ENCODE assay signal across 21 cellular contexts in the genomic region with DNA sequence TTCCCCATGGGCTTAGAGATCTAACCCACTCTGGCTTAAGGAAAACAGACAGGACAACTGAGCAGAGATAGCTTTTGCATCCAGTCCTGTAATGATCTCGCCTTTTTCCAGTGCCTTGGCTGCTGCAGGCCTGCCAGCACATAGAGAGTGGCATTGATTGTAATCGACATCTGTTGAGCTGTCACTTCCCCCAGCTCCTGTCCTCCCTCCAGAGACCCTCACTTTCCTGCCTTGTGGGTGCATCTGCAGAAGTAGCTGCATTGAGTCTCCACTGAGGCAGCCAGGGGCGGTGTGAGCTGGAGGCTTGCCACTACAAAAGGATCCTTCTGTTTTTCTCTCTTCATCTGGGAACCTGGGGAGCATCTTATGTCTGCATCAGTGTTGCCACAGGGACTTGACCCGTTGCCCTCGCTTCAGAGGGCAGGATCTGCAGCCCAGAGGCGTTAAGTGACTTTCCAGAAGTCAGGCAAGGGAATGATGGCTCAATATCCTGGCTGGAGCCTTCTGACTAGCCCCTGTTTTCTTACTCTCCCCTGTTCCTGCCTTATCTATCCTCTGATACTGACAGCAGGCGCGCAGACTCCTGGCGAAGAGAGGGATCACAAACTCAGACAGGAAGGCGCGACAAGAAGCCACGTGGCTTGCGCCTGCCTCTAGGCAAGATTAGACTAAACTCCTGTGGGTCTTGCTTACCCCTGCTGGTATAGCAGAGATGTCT. TPM values are rescaled to one million over a fixed set of nuclear protein-coding genes. Genes with fewer than 3 reads are reported as not detected.
A peak's percentile ranks its signal among the peaks of the same experiment; 100 is the strongest.
DNase-seq lines count a peak whose midpoint lies in the region; ATAC-seq and TF ChIP-seq lines count a peak whose summit lies in the region.
"Had no signal": no experiment of that assay in that cellular context is flagged by ENCODE, and none has a peak within 500 bp of the region (broad histone marks: within the 10 kb centered on the region; RNA-seq: fewer than 3 reads in every experiment).

No MANE protein-coding gene starts in this region.

- H3K27ac ChIP-seq in SK-N-SH (ENCODE audit: low read depth in 2 of 2, low read length in 1 of 2) (peak overlapping the region in 1 of 2 experiments; percentile 97; a peak in 2 of 4 replicates), mucosa of rectum (ENCODE audit: low read depth in 2 of 2, low read length in 2 of 2) (peak overlapping the region; percentile 46 to 74), PC-3 (ENCODE audit: low read length) (no peak overlapping the region)
- H3K27ac ChIP-seq: BLaER1, esophagus squamous epithelium, pancreas, skin epidermis had no signal

- H4K20me1 ChIP-seq in SK-N-SH (ENCODE audit: insufficient read depth) (no peaks in the 10 kb centered on the region), PC-3 (ENCODE audit: low read length) (no peaks in the 10 kb centered on the region)
- H4K20me1 ChIP-seq: BLaER1 had no signal

- POLR2A ChIA-PET in SK-N-SH (lab: Yijun Ruan, JAX): interaction anchor here (0.6 to 0.7 kb wide), 2 partner anchors 48 to 263 kb away, joined by 3 to 4 read pairs; no protein-coding TSS in a partner anchor
- POLR2A ChIA-PET in PC-3 (lab: Charles Lee; ENCODE audit: unreplicated experiment): no interaction called here

- peaks cover 0 to 48% of the 10 kb centered on the region in 2 experiments; a peak in 2 of 4 replicates for H3K4me1 ChIP-seq in SK-N-SH (ENCODE audit: control insufficient read depth in 1 of 2, insufficient read depth in 2 of 2, low read depth in 1 of 2, low read length in 1 of 2)
- H3K4me1 ChIP-seq in mucosa of rectum (ENCODE audit: control insufficient read depth in 2 of 2, insufficient read depth in 2 of 2, low read length in 2 of 2): peaks cover 16 to 19% of the 10 kb centered on the region in 2 donors
- no peaks in the 10 kb centered on the region for H3K4me1 ChIP-seq in PC-3 (ENCODE audit: insufficient read depth, low read length)
- H3K4me1 ChIP-seq: pancreas had no signal

- no peak overlapping the region for H3K4me2 ChIP-seq in SK-N-SH
- H3K4me2 ChIP-seq in PC-3 (ENCODE audit: low read length): no peak overlapping the region
- H3K4me2 ChIP-seq: BLaER1 had no signal

- ATAC-seq in SK-N-SH treated with all-trans-retinoic acid at 6 μM for 48 hours: no peak; the same call in 2 of the 3 replicates
- ATAC-seq in left ventricle myocardium superior: peak; percentile 67
- no peak for ATAC-seq in PC-3
- ATAC-seq in stimulated activated memory B cell treated with anti-CD40 and anti-IgM and Interleukin-4, amounts not matched to agents 10 μg/mL and 1 μg/mL and 100 μg/mL, for 72 hours: no peak
- ATAC-seq: pancreas had no signal

- CTCF ChIA-PET in SK-N-SH (lab: Yijun Ruan, JAX): interaction anchor here (0.9 to 11.8 kb wide), 6 partner anchors 15 to 123 kb away, joined by 3 to 157 read pairs (median 5); no protein-coding TSS in a partner anchor
- CTCF ChIA-PET in PC-3 (lab: Charles Lee): interaction anchor here (0.7 kb wide), 1 partner anchor 126 kb away, joined by 9 read pairs; no protein-coding TSS in a partner anchor

- peak in 1 of 2 experiments; percentile 50; a peak in 1 of 4 replicates for TF ChIP-seq EP300 in SK-N-SH (IDR thresholded peaks at IDR 0.05; ENCODE audit: borderline replicate concordance in 1 of 2, low read depth in 1 of 2, low read length in 1 of 2)

- H3K4me1 Mint-ChIP-seq in stimulated activated memory B cell treated with anti-CD40 and anti-IgM and Interleukin-4, amounts not matched to agents 10 μg/mL and 1 μg/mL and 100 μg/mL, for 72 hours: peaks cover 22% of the 10 kb centered on the region

- no peaks in the 10 kb centered on the region for H3K9me3 Mint-ChIP-seq in stimulated activated memory B cell treated with anti-CD40 and anti-IgM and Interleukin-4, amounts not matched to agents 10 μg/mL and 1 μg/mL and 100 μg/mL, for 72 hours

- TF ChIP-seq RAD21 in SK-N-SH (IDR thresholded peaks at IDR 0.05; ENCODE audit: low read length): 0 out of 2 replicates have a peak, but pooled peaks have one; percentile 6

- H3K79me2 ChIP-seq in SK-N-SH (ENCODE audit: insufficient read depth): no peaks in the 10 kb centered on the region
- H3K79me2 ChIP-seq in PC-3 (ENCODE audit: low read length): no peaks in the 10 kb centered on the region

- peaks cover 6% of the 10 kb centered on the region for H3K27me3 Mint-ChIP-seq in stimulated activated memory B cell treated with anti-CD40 and anti-IgM and Interleukin-4, amounts not matched to agents 10 μg/mL and 1 μg/mL and 100 μg/mL, for 72 hours

- H3K4me3 ChIP-seq in SK-N-SH (ENCODE audit: low read depth in 2 of 2, low read length in 1 of 2): no peak overlapping the region; a peak in 1 of 4 replicates
- no peak overlapping the region for H3K4me3 ChIP-seq in mucosa of rectum (ENCODE audit: low read length in 2 of 2)
- H3K4me3 ChIP-seq in PC-3 (ENCODE audit: low read length): no peak overlapping the region
- H3K4me3 ChIP-seq: BLaER1, esophagus squamous epithelium, pancreas, skin epidermis had no signal

- H3K4me3 Mint-ChIP-seq in stimulated activated memory B cell treated with anti-CD40 and anti-IgM and Interleukin-4, amounts not matched to agents 10 μg/mL and 1 μg/mL and 100 μg/mL, for 72 hours: no peak overlapping the region

- BruUV-seq in PC-3 (replicated peaks; lab: Mats Ljungman, UMichigan): no TSS peak

- peaks cover 37% of the 10 kb centered on the region; the same call in 1 of the 2 replicates for H3K27me3 ChIP-seq in SK-N-SH (ENCODE audit: insufficient read depth)
- H3K27me3 ChIP-seq in mucosa of rectum (ENCODE audit: control insufficient read depth in 2 of 2, insufficient read depth in 2 of 2, low read length in 2 of 2): no peaks in the 10 kb centered on the region
- H3K27me3 ChIP-seq in PC-3 (ENCODE audit: low read length): peaks cover 90% of the 10 kb centered on the region
- H3K27me3 ChIP-seq: BLaER1, pancreas had no signal

- H3F3A ChIP-seq in SK-N-SH (replicated peaks; ENCODE audit: insufficient read depth) (no peaks in the 10 kb centered on the region), PC-3 (ENCODE audit: low read length, unreplicated experiment) (no peaks in the 10 kb centered on the region)

- no peak overlapping the region for H3K27ac Mint-ChIP-seq in stimulated activated memory B cell treated with anti-CD40 and anti-IgM and Interleukin-4, amounts not matched to agents 10 μg/mL and 1 μg/mL and 100 μg/mL, for 72 hours

- no peaks in the 10 kb centered on the region for H3K9me2 ChIP-seq in SK-N-SH
- no peaks in the 10 kb centered on the region for H3K9me2 ChIP-seq in PC-3 (replicated peaks; ENCODE audit: low read length)

- no peaks in the 10 kb centered on the region for H3K36me3 ChIP-seq in SK-N-SH (replicated peaks in 1 of 2; ENCODE audit: control insufficient read depth in 1 of 2, insufficient read depth in 2 of 2, low read length in 1 of 2)
- H3K36me3 ChIP-seq in mucosa of rectum (ENCODE audit: control insufficient read depth in 2 of 2, insufficient read depth in 2 of 2, low read length in 2 of 2): no peaks in the 10 kb centered on the region
- no peaks in the 10 kb centered on the region for H3K36me3 ChIP-seq in PC-3 (ENCODE audit: low read depth, low read length)
- H3K36me3 ChIP-seq: BLaER1, esophagus squamous epithelium, pancreas had no signal

- intact Hi-C loops in left ventricle myocardium superior (cut with micrococcal nuclease) (no loop called here), PC-3 (cut with micrococcal nuclease) (no loop called here)

- TF ChIP-seq CTCF in SK-N-SH (IDR thresholded peaks at IDR 0.05) (no peak), PC-3 (conservative IDR thresholded peaks at IDR 0.05; ENCODE audit: low read depth, low read length) (no peak)

- H3K36me3 Mint-ChIP-seq in stimulated activated memory B cell treated with anti-CD40 and anti-IgM and Interleukin-4, amounts not matched to agents 10 μg/mL and 1 μg/mL and 100 μg/mL, for 72 hours: no peaks in the 10 kb centered on the region

- H2AFZ ChIP-seq in SK-N-SH (ENCODE audit: low read depth): no peak overlapping the region
- H2AFZ ChIP-seq in PC-3 (ENCODE audit: low read length): no peak overlapping the region

- DNase-seq in SK-N-SH: peak; percentile 72
- DNase-seq in left ventricle myocardium superior: peak; percentile 62
- DNase-seq in PC-3: no peak
- no peak for DNase-seq in AML-193 (lab: John Stamatoyannopoulos, UW)
- no peak for DNase-seq in DMS53 treated with DMSO at 0.1 percent for 48 hours (lab: John Stamatoyannopoulos, UW; ENCODE audit: unreplicated experiment)
- DNase-seq: 8988T; activated CD4-positive, alpha-beta T cell treated with anti-CD3 and anti-CD28 coated beads for 4 hours; effector CD8-positive, alpha-beta T cell; esophagus squamous epithelium; GF-D8; NCI-H1417 treated with DMSO at 0.1 percent for 48 hours; NCI-H2171; NCI-H774; pancreas; stimulated activated CD4-positive, alpha-beta T cell treated with anti-CD3 and anti-CD28 coated beads, Interleukin-4, amount 100 ng/mL, for 24 hours had no signal

- H3K9ac ChIP-seq in SK-N-SH: no peak overlapping the region
- H3K9ac ChIP-seq in mucosa of rectum (ENCODE audit: low read depth in 1 of 2, low read length in 2 of 2): no peak overlapping the region
- no peak overlapping the region for H3K9ac ChIP-seq in PC-3 (ENCODE audit: low read length)
- H3K9ac ChIP-seq: BLaER1 had no signal

- 24% methylated on average over 13 of the region's 13 CpGs for WGBS in SK-N-SH (ENCODE audit: low lambda C conversion rate)

- H3K9me3 ChIP-seq in SK-N-SH (no peaks in the 10 kb centered on the region), mucosa of rectum (ENCODE audit: control insufficient read depth in 2 of 2, low read length in 2 of 2) (no peaks in the 10 kb centered on the region), PC-3 (ENCODE audit: low read length) (no peaks in the 10 kb centered on the region)
- H3K9me3 ChIP-seq: BLaER1, esophagus squamous epithelium, pancreas had no signal

TF ChIP-seq in SK-N-SH, 30 proteins besides CTCF, POLR2A, EP300 and RAD21 (continues in another document):
- TF ChIP-seq CHD2 (IDR thresholded peaks at IDR 0.05; ENCODE audit: low read length, partially characterized antibody) (peak; percentile 26), GATA2 (CRISPR knock-in tag; IDR thresholded peaks at IDR 0.05) (peak; percentile 75)

TF ChIP-seq in SK-N-SH treated with all-trans-retinoic acid at 6 μM for 48 hours, 23 proteins besides CTCF, POLR2A, EP300 and RAD21 (continues in another document):
- TF ChIP-seq SNAI2 (CRISPR knock-in tag; IDR thresholded peaks at IDR 0.05) (no peak), ARNTL (CRISPR knock-in tag; IDR thresholded peaks at IDR 0.05; ENCODE audit: borderline replicate concordance, low read depth) (no peak), ZNF565 (CRISPR knock-in tag; conservative IDR thresholded peaks at IDR 0.05; ENCODE audit: low read depth) (no peak), ESRRG (CRISPR knock-in tag; IDR thresholded peaks at IDR 0.05) (no peak)

RNA-seq across cellular contexts. Expression of gene FMOD, which starts 13.2 kb away (rescaled TPM):
- not detected in 2 replicates for polyA plus RNA-seq in SK-N-SH (2012; rRNA removed)
- not detected in 2 replicates for polyA plus RNA-seq in SK-N-SH (2012; cell fraction: cytosol; rRNA removed)
- 0.02 TPM in 1 of 2 replicates, not detected in the other for polyA plus RNA-seq in SK-N-SH (2012; cell fraction: nucleus; rRNA removed)
- 9.6 TPM for total RNA-seq in left ventricle myocardium superior
- not detected in 2 replicates for total RNA-seq in PC-3 (2014; rRNA removed)
- total RNA-seq: HT1080 had no signal

RNA-seq across cellular contexts. Expression of gene BTG2, which starts 58.9 kb away (rescaled TPM):
- polyA plus RNA-seq in SK-N-SH (2012; rRNA removed): 26.2 and 33.5 TPM in 2 replicates
- 19.1 and 24.9 TPM in 2 replicates for polyA plus RNA-seq in SK-N-SH (2012; cell fraction: cytosol; rRNA removed)
- 13.7 and 24.3 TPM in 2 replicates for polyA plus RNA-seq in SK-N-SH (2012; cell fraction: nucleus; rRNA removed)
- 41.3 TPM for total RNA-seq in left ventricle myocardium superior
- 2.2 and 2.4 TPM in 2 replicates for total RNA-seq in PC-3 (2014; rRNA removed)

Comparison
In these comparisons a context has a peak if more than half of its experiments do, and no peak if none do; other contexts are left out.
1. DNase-seq: peak in SK-N-SH (single experiment) and left ventricle myocardium superior (single experiment); none in PC-3 (single experiment), AML-193 (0 of 2) and DMS53 treated with DMSO at 0.1 percent for 48 hours (single experiment).
2. RNA of gene FMOD, which starts 13.2 kb away (total RNA-seq): 9.6 TPM in left ventricle myocardium superior (single experiment); not detected in PC-3; every median in the first group is over 10 times any median in the second.
3. RNA of gene BTG2, which starts 58.9 kb away (total RNA-seq): 41.3 TPM in left ventricle myocardium superior (single experiment); 2.2 to 2.4 TPM in PC-3; every median in the first group is over 10 times any median in the second.